Comparison of ENCODE assay signal across 1 cellular context in the genomic region with DNA sequence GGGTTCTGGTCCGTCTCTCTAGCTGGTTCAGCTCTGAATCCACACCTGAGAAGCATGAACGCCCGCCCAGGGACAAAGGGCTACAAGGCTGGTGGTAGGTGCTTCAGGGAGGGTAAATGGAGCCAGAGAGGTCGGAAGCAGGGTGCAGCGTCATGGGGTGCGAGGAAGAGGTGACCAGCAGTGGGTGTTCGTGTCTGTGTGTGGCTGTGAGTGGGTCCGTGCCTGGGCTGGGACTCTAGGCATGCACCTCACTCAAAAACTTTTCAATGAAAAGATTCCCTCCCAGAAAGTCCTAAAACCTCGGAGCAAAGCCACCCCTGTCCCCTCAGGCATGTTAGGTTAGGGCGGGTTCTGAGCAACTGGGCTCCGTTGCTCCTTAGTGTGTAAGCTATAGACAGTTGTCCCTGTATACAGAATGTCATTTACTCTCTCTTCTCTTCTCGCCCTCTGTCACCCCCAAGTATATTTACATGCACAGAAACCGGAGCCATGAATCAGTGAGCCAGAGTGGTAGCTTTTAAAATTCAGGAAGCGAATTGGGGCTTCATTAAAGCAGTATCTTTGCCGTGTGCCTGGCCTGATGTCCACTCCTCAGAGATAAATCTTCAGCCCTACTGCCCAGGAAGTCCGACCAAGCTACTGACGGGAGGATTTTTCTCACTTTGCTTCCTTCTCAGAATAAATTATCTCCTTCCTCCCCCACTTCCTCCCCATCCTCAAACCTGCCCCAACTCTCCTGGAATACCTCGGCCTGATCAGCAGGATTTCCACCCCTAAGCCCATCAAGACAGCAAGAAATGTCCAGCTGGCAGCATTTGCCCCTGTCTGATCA.
TF ChIP-seq lines count a peak whose summit lies in the region.

No MANE protein-coding gene starts in this region.

TF ChIP-seq in GM12878, 131 proteins besides CTCF, POLR2A, EP300 and RAD21 (continued from another document):
- TF ChIP-seq PRDM15 (CRISPR knock-in tag; IDR thresholded peaks at IDR 0.05) (no peak), CREM (IDR thresholded peaks at IDR 0.05; ENCODE audit: low read depth) (no peak), ZNF207 (IDR thresholded peaks at IDR 0.05; ENCODE audit: borderline replicate concordance) (no peak), USF1 (IDR thresholded peaks at IDR 0.05; ENCODE audit: borderline replicate concordance, extremely low read length, insufficient read depth, low read depth, low read length) (no peak), DPF2 (IDR thresholded peaks at IDR 0.05) (no peak), EZH2 (IDR thresholded peaks at IDR 0.05; ENCODE audit: borderline replicate concordance, control insufficient read depth, low read depth, low read length) (no peak), NR2C2 (IDR thresholded peaks at IDR 0.05; ENCODE audit: borderline replicate concordance, control insufficient read depth, insufficient read length, low read depth) (no peak), PML (IDR thresholded peaks at IDR 0.05; ENCODE audit: low read length) (no peak), TBL1XR1 (IDR thresholded peaks at IDR 0.05; ENCODE audit: low read depth, low read length) (no peak), KLF5 (IDR thresholded peaks at IDR 0.05; ENCODE audit: partially characterized antibody) (no peak)
- TF ChIP-seq, protein P1, sequence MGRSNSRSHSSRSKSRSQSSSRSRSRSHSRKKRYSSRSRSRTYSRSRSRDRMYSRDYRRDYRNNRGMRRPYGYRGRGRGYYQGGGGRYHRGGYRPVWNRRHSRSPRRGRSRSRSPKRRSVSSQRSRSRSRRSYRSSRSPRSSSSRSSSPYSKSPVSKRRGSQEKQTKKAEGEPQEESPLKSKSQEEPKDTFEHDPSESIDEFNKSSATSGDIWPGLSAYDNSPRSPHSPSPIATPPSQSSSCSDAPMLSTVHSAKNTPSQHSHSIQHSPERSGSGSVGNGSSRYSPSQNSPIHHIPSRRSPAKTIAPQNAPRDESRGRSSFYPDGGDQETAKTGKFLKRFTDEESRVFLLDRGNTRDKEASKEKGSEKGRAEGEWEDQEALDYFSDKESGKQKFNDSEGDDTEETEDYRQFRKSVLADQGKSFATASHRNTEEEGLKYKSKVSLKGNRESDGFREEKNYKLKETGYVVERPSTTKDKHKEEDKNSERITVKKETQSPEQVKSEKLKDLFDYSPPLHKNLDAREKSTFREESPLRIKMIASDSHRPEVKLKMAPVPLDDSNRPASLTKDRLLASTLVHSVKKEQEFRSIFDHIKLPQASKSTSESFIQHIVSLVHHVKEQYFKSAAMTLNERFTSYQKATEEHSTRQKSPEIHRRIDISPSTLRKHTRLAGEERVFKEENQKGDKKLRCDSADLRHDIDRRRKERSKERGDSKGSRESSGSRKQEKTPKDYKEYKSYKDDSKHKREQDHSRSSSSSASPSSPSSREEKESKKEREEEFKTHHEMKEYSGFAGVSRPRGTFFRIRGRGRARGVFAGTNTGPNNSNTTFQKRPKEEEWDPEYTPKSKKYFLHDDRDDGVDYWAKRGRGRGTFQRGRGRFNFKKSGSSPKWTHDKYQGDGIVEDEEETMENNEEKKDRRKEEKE (IDR thresholded peaks at IDR 0.05), result no peak
- TF ChIP-seq, protein P2, sequence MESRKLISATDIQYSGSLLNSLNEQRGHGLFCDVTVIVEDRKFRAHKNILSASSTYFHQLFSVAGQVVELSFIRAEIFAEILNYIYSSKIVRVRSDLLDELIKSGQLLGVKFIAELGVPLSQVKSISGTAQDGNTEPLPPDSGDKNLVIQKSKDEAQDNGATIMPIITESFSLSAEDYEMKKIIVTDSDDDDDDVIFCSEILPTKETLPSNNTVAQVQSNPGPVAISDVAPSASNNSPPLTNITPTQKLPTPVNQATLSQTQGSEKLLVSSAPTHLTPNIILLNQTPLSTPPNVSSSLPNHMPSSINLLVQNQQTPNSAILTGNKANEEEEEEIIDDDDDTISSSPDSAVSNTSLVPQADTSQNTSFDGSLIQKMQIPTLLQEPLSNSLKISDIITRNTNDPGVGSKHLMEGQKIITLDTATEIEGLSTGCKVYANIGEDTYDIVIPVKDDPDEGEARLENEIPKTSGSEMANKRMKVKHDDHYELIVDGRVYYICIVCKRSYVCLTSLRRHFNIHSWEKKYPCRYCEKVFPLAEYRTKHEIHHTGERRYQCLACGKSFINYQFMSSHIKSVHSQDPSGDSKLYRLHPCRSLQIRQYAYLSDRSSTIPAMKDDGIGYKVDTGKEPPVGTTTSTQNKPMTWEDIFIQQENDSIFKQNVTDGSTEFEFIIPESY (IDR thresholded peaks at IDR 0.05), result no peak
- TF ChIP-seq, protein P3, sequence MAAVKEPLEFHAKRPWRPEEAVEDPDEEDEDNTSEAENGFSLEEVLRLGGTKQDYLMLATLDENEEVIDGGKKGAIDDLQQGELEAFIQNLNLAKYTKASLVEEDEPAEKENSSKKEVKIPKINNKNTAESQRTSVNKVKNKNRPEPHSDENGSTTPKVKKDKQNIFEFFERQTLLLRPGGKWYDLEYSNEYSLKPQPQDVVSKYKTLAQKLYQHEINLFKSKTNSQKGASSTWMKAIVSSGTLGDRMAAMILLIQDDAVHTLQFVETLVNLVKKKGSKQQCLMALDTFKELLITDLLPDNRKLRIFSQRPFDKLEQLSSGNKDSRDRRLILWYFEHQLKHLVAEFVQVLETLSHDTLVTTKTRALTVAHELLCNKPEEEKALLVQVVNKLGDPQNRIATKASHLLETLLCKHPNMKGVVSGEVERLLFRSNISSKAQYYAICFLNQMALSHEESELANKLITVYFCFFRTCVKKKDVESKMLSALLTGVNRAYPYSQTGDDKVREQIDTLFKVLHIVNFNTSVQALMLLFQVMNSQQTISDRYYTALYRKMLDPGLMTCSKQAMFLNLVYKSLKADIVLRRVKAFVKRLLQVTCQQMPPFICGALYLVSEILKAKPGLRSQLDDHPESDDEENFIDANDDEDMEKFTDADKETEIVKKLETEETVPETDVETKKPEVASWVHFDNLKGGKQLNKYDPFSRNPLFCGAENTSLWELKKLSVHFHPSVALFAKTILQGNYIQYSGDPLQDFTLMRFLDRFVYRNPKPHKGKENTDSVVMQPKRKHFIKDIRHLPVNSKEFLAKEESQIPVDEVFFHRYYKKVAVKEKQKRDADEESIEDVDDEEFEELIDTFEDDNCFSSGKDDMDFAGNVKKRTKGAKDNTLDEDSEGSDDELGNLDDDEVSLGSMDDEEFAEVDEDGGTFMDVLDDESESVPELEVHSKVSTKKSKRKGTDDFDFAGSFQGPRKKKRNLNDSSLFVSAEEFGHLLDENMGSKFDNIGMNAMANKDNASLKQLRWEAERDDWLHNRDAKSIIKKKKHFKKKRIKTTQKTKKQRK (IDR thresholded peaks at IDR 0.05; ENCODE audit: low read depth, low read length), result no peak
- TF ChIP-seq, protein P4, sequence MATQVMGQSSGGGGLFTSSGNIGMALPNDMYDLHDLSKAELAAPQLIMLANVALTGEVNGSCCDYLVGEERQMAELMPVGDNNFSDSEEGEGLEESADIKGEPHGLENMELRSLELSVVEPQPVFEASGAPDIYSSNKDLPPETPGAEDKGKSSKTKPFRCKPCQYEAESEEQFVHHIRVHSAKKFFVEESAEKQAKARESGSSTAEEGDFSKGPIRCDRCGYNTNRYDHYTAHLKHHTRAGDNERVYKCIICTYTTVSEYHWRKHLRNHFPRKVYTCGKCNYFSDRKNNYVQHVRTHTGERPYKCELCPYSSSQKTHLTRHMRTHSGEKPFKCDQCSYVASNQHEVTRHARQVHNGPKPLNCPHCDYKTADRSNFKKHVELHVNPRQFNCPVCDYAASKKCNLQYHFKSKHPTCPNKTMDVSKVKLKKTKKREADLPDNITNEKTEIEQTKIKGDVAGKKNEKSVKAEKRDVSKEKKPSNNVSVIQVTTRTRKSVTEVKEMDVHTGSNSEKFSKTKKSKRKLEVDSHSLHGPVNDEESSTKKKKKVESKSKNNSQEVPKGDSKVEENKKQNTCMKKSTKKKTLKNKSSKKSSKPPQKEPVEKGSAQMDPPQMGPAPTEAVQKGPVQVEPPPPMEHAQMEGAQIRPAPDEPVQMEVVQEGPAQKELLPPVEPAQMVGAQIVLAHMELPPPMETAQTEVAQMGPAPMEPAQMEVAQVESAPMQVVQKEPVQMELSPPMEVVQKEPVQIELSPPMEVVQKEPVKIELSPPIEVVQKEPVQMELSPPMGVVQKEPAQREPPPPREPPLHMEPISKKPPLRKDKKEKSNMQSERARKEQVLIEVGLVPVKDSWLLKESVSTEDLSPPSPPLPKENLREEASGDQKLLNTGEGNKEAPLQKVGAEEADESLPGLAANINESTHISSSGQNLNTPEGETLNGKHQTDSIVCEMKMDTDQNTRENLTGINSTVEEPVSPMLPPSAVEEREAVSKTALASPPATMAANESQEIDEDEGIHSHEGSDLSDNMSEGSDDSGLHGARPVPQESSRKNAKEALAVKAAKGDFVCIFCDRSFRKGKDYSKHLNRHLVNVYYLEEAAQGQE (IDR thresholded peaks at IDR 0.05; ENCODE audit: low read depth, low read length), result no peak
